In the genomic region with DNA sequence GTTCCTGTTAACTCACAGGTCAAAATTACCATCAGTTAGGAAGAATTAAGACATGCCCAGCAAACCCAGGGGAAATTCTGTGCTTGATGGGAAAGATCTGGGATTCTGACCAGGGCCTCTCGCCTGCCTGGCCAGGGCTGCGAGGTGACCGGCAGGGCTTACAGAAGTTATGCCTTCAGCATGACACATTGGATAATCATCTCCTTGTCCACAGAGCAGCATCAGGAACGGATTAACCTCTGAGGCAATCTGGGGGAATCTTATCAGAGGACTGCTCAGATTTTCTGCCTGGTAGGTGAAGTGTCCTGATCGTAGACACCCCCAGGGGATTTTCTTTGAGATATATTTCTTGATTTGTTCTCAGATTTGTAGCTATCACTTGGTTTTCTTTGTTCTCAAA, we compare ENCODE assay signal across 14 cellular contexts.
A peak's percentile ranks its signal among the peaks of the same experiment; 100 is the strongest.
DNase-seq lines count a peak whose midpoint lies in the region; ATAC-seq and TF ChIP-seq lines count a peak whose summit lies in the region.
"Had no signal": no experiment of that assay in that cellular context is flagged by ENCODE, and none has a peak within 500 bp of the region (broad histone marks: within the 10 kb centered on the region; RNA-seq: fewer than 3 reads in every experiment).

No MANE protein-coding gene starts in this region.

- H3K9ac ChIP-seq in GM23248, result peak overlapping the region; percentile 57

- H3K4me1 Mint-ChIP-seq in activated naive CD4-positive, alpha-beta T cell treated with anti-CD3 and anti-CD28 coated beads for 36 hours (ENCODE audit: low read depth), result no peaks in the 10 kb centered on the region
- H3K4me1 Mint-ChIP-seq: immature natural killer cell, naive B cell had no signal

- no peaks in the 10 kb centered on the region for H3K79me2 ChIP-seq in GM23248 (ENCODE audit: insufficient read depth)

- ATAC-seq in SK-N-SH treated with all-trans-retinoic acid at 6 μM for 48 hours, result peak; percentile 92
- no peak for ATAC-seq in GM18858 (IDR thresholded peaks at IDR 0.05; ENCODE audit: unreplicated experiment)
- ATAC-seq: body of pancreas had no signal

- no peaks in the 10 kb centered on the region for H3K36me3 ChIP-seq in GM23248 (ENCODE audit: low read depth)

- 1% methylated on average over 5 of the region's 5 CpGs for WGBS in GM23248 (ENCODE audit: low coverage in 1 of 2, low lambda C conversion rate in 2 of 2, missing lambda C conversion rate in 2 of 2), 2 experiments

- H3K4me1 ChIP-seq in GM23248 (ENCODE audit: insufficient read depth), result peaks cover 21% of the 10 kb centered on the region
- H3K4me1 ChIP-seq: body of pancreas had no signal

- CTCF ChIA-PET in activated naive CD4-positive, alpha-beta T cell treated with anti-CD3 and anti-CD28 coated beads for 36 hours (lab: Charles Lee), result no interaction called here

- intact Hi-C loops in activated naive CD4-positive, alpha-beta T cell treated with anti-CD3 and anti-CD28 coated beads for 36 hours (cut with micrococcal nuclease), result no loop called here

- H3K9me3 ChIP-seq in GM23248 (ENCODE audit: low read depth), result no peaks in the 10 kb centered on the region
- H3K9me3 ChIP-seq: body of pancreas had no signal

- H3K27ac Mint-ChIP-seq in activated naive CD4-positive, alpha-beta T cell treated with anti-CD3 and anti-CD28 coated beads for 36 hours, result no peak overlapping the region
- H3K27ac Mint-ChIP-seq: immature natural killer cell, naive B cell had no signal

- H3K27me3 Mint-ChIP-seq in activated naive CD4-positive, alpha-beta T cell treated with anti-CD3 and anti-CD28 coated beads for 36 hours (ENCODE audit: low read depth), result no peaks in the 10 kb centered on the region

- no peak overlapping the region for H3K4me3 Mint-ChIP-seq in activated naive CD4-positive, alpha-beta T cell treated with anti-CD3 and anti-CD28 coated beads for 36 hours
- H3K4me3 Mint-ChIP-seq: immature natural killer cell, naive B cell had no signal

- H3F3A ChIP-seq in GM23248 (ENCODE audit: insufficient read depth), result peaks cover 38% of the 10 kb centered on the region

- DNase-seq in GM23248, result peak; percentile 96
- DNase-seq in glomerular visceral epithelial cell (ENCODE audit: extremely low spot score), result peak; percentile 82
- DNase-seq in stromal cell of bone marrow (ENCODE audit: low read depth), result peak; percentile 77
- no peak for DNase-seq in activated naive CD4-positive, alpha-beta T cell treated with anti-CD3 and anti-CD28 coated beads for 36 hours
- no peak for DNase-seq in NCI-H2227 treated with DMSO at 0.1 percent for 48 hours (lab: John Stamatoyannopoulos, UW)
- DNase-seq: activated T-cell treated with anti-CD3 and anti-CD28 coated beads for 4 hours; body of pancreas; immature natural killer cell; naive B cell; NCI-H1694; OCI-M1; stimulated activated CD4-positive, alpha-beta T cell treated with anti-CD3 and anti-CD28 coated beads, Interleukin-15, amount 100 ng/mL, for 24 hours had no signal

- H3K36me3 Mint-ChIP-seq in activated naive CD4-positive, alpha-beta T cell treated with anti-CD3 and anti-CD28 coated beads for 36 hours (ENCODE audit: low read depth), result no peaks in the 10 kb centered on the region
- H3K36me3 Mint-ChIP-seq: immature natural killer cell, naive B cell had no signal

- H3K9me3 Mint-ChIP-seq in activated naive CD4-positive, alpha-beta T cell treated with anti-CD3 and anti-CD28 coated beads for 36 hours, result peaks cover 2% of the 10 kb centered on the region

- H4K20me1 ChIP-seq in GM23248 (ENCODE audit: insufficient read depth), result no peaks in the 10 kb centered on the region

- no peaks in the 10 kb centered on the region for H3K27me3 ChIP-seq in GM23248 (replicated peaks; ENCODE audit: insufficient read depth)
- H3K27me3 ChIP-seq: body of pancreas had no signal

- peak overlapping the region; percentile 79 for H3K27ac ChIP-seq in GM23248
- H3K27ac ChIP-seq: body of pancreas had no signal

- H3K4me3 ChIP-seq in GM23248, result 0 out of 2 replicates have a peak overlapping the region, but pooled peaks have one; percentile 1
- H3K4me3 ChIP-seq: body of pancreas had no signal

- H3K4me2 ChIP-seq in GM23248 (ENCODE audit: unreplicated experiment), result peak overlapping the region; percentile 68

- in situ Hi-C loops in GM23248 (cut with MboI), result no loop called here

- peak overlapping the region; percentile 7; the same call in 1 of the 2 replicates for H2AFZ ChIP-seq in GM23248

- H3K9me2 ChIP-seq in GM23248 (ENCODE audit: insufficient read depth), result no peaks in the 10 kb centered on the region

TF ChIP-seq in SK-N-SH treated with all-trans-retinoic acid at 6 μM for 48 hours, 23 proteins besides CTCF, POLR2A, EP300 and RAD21:
- TF ChIP-seq RARB (CRISPR knock-in tag; IDR thresholded peaks at IDR 0.05) (no peak), TCF4 (CRISPR knock-in tag; IDR thresholded peaks at IDR 0.05; ENCODE audit: borderline replicate concordance) (peak; percentile 85; the same call in 1 of the 2 replicates)
- TF ChIP-seq, protein P1, sequence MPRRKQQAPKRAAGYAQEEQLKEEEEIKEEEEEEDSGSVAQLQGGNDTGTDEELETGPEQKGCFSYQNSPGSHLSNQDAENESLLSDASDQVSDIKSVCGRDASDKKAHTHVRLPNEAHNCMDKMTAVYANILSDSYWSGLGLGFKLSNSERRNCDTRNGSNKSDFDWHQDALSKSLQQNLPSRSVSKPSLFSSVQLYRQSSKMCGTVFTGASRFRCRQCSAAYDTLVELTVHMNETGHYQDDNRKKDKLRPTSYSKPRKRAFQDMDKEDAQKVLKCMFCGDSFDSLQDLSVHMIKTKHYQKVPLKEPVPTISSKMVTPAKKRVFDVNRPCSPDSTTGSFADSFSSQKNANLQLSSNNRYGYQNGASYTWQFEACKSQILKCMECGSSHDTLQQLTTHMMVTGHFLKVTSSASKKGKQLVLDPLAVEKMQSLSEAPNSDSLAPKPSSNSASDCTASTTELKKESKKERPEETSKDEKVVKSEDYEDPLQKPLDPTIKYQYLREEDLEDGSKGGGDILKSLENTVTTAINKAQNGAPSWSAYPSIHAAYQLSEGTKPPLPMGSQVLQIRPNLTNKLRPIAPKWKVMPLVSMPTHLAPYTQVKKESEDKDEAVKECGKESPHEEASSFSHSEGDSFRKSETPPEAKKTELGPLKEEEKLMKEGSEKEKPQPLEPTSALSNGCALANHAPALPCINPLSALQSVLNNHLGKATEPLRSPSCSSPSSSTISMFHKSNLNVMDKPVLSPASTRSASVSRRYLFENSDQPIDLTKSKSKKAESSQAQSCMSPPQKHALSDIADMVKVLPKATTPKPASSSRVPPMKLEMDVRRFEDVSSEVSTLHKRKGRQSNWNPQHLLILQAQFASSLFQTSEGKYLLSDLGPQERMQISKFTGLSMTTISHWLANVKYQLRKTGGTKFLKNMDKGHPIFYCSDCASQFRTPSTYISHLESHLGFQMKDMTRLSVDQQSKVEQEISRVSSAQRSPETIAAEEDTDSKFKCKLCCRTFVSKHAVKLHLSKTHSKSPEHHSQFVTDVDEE (CRISPR knock-in tag; IDR thresholded peaks at IDR 0.05), result peak; percentile 79
TF ChIP-seq in SK-N-SH treated with all-trans-retinoic acid at 6 μM for 48 hours: peak in this region for 2.

Comparison
In these comparisons a context has a peak if more than half of its experiments do, and no peak if none do; other contexts are left out.
1. DNase-seq: peak in GM23248 (single experiment), glomerular visceral epithelial cell (single experiment) and stromal cell of bone marrow (single experiment); none in activated naive CD4-positive, alpha-beta T cell treated with anti-CD3 and anti-CD28 coated beads for 36 hours (single experiment) and NCI-H2227 treated with DMSO at 0.1 percent for 48 hours (single experiment).